Comparison of ENCODE assay signal across 8 cellular contexts in the genomic region with DNA sequence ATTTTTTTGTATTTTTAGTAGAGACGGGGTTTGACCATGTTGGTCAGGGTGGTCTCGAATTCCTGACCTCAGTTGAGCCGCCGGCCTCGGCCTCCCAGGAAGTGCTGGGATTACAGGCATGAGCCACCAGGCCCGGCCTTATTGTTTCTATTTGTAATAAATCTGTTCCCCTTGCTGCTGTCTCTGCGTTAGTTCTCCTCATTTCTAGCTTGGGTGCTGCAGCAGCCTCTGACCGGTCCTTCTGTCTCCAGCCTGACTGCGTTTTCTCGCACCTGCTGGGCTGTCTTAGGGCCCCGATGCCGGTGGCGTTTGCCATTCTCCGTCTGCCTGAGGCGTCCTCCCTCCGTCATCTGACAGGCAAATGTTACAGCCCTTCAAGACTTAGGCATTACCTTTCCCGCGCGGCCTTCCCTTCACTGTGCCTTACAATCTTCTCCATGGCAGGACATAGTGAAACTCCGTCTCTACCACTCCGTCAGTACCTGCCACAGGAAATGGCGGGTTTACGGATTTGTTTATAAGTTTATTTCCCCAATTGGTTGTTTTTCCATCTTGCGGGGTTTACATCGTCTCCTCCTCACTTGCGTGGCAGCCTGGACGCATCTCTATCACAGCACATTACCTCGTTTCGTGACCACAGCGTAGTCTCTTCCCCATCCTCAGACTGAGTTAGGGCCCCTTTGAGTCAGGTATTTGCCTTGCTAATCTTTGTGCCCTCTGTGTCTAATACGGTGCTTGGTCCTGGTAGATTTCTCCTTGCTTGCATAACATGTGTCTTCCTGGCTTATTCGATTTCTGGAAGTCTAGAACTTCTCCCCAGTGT. TPM values are rescaled to one million over a fixed set of nuclear protein-coding genes. Genes with fewer than 3 reads are reported as not detected.
DNase-seq lines count a peak whose midpoint lies in the region; ATAC-seq and TF ChIP-seq lines count a peak whose summit lies in the region.

No MANE protein-coding gene starts in this region.

- peaks cover 55% of the 10 kb centered on the region for H3K4me1 Mint-ChIP-seq in activated T-cell treated with anti-CD3 and anti-CD28 coated beads, Interleukin-2, amount 50 U/mL, for 72 hours (ENCODE audit: low read depth)
- H3K4me1 Mint-ChIP-seq in activated T-helper 2 cell treated with anti-CD3 and anti-CD28 coated beads, Interferon-gamma antibody, Interleukin-2, Interleukin-4, amounts not matched to agents 10 μg/mL and 5 μg/mL and 100 μg/mL, durations not matched to agents 14 hours and 24 hours and 36 hours (ENCODE audit: low read depth), result peaks cover 47% of the 10 kb centered on the region
- peaks cover 50% of the 10 kb centered on the region for H3K4me1 Mint-ChIP-seq in stimulated activated memory B cell treated with anti-CD40 and anti-IgM and Interleukin-4, amounts not matched to agents 10 μg/mL and 1 μg/mL and 100 μg/mL, for 72 hours

- H3K27me3 ChIP-seq in brain microvascular endothelial cell (replicated peaks), result peaks cover 11% of the 10 kb centered on the region

- no peaks in the 10 kb centered on the region for H3K9me3 Mint-ChIP-seq in activated T-cell treated with anti-CD3 and anti-CD28 coated beads, Interleukin-2, amount 50 U/mL, for 72 hours
- H3K9me3 Mint-ChIP-seq in activated T-helper 2 cell treated with anti-CD3 and anti-CD28 coated beads, Interferon-gamma antibody, Interleukin-2, Interleukin-4, amounts not matched to agents 10 μg/mL and 5 μg/mL and 100 μg/mL, durations not matched to agents 14 hours and 24 hours and 36 hours, result no peaks in the 10 kb centered on the region
- H3K9me3 Mint-ChIP-seq in stimulated activated memory B cell treated with anti-CD40 and anti-IgM and Interleukin-4, amounts not matched to agents 10 μg/mL and 1 μg/mL and 100 μg/mL, for 72 hours, result no peaks in the 10 kb centered on the region

- no peak overlapping the region for H3K4me3 ChIP-seq in brain microvascular endothelial cell (ENCODE audit: low read depth, low read length)

- DNase-seq in activated T-cell treated with anti-CD3 and anti-CD28 coated beads, Interleukin-2, amount 50 U/mL, for 72 hours, result no peak
- DNase-seq in activated T-cell treated with anti-CD3 and anti-CD28 coated beads, Interleukin-2, amount 50 U/mL, for 1 hour, result no peak
- DNase-seq in activated T-helper 2 cell treated with anti-CD3 and anti-CD28 coated beads, Interferon-gamma antibody, Interleukin-2, Interleukin-4, amounts not matched to agents 10 μg/mL and 5 μg/mL and 100 μg/mL, durations not matched to agents 14 hours and 24 hours and 36 hours (ENCODE audit: low spot score), result no peak
- DNase-seq in NCI-H69 (lab: John Stamatoyannopoulos, UW) (no peak), brain microvascular endothelial cell (no peak)

- peak overlapping the region; percentile 86 for H3K27ac Mint-ChIP-seq in activated T-cell treated with anti-CD3 and anti-CD28 coated beads, Interleukin-2, amount 50 U/mL, for 72 hours
- peak overlapping the region; percentile 78 for H3K27ac Mint-ChIP-seq in activated T-helper 2 cell treated with anti-CD3 and anti-CD28 coated beads, Interferon-gamma antibody, Interleukin-2, Interleukin-4, amounts not matched to agents 10 μg/mL and 5 μg/mL and 100 μg/mL, durations not matched to agents 14 hours and 24 hours and 36 hours
- H3K27ac Mint-ChIP-seq in stimulated activated memory B cell treated with anti-CD40 and anti-IgM and Interleukin-4, amounts not matched to agents 10 μg/mL and 1 μg/mL and 100 μg/mL, for 72 hours, result peak overlapping the region; percentile 6

- no peaks in the 10 kb centered on the region for H3K27me3 Mint-ChIP-seq in activated T-cell treated with anti-CD3 and anti-CD28 coated beads, Interleukin-2, amount 50 U/mL, for 72 hours (ENCODE audit: low read depth)
- H3K27me3 Mint-ChIP-seq in activated T-helper 2 cell treated with anti-CD3 and anti-CD28 coated beads, Interferon-gamma antibody, Interleukin-2, Interleukin-4, amounts not matched to agents 10 μg/mL and 5 μg/mL and 100 μg/mL, durations not matched to agents 14 hours and 24 hours and 36 hours (ENCODE audit: low read depth), result no peaks in the 10 kb centered on the region
- peaks cover 13% of the 10 kb centered on the region for H3K27me3 Mint-ChIP-seq in stimulated activated memory B cell treated with anti-CD40 and anti-IgM and Interleukin-4, amounts not matched to agents 10 μg/mL and 1 μg/mL and 100 μg/mL, for 72 hours

- no peak overlapping the region for H3K27ac ChIP-seq in brain microvascular endothelial cell

- H3K36me3 Mint-ChIP-seq in activated T-cell treated with anti-CD3 and anti-CD28 coated beads, Interleukin-2, amount 50 U/mL, for 72 hours (ENCODE audit: insufficient read depth in 2 of 2), result peaks cover 3 to 10% of the 10 kb centered on the region in 2 donors
- H3K36me3 Mint-ChIP-seq in activated T-helper 2 cell treated with anti-CD3 and anti-CD28 coated beads, Interferon-gamma antibody, Interleukin-2, Interleukin-4, amounts not matched to agents 10 μg/mL and 5 μg/mL and 100 μg/mL, durations not matched to agents 14 hours and 24 hours and 36 hours (ENCODE audit: low read depth), result peaks cover 1% of the 10 kb centered on the region
- peaks cover 4% of the 10 kb centered on the region for H3K36me3 Mint-ChIP-seq in stimulated activated memory B cell treated with anti-CD40 and anti-IgM and Interleukin-4, amounts not matched to agents 10 μg/mL and 1 μg/mL and 100 μg/mL, for 72 hours

- ATAC-seq in activated T-cell treated with anti-CD3 and anti-CD28 coated beads, Interleukin-2, amount 50 U/mL, for 72 hours (replicated peaks in 1 of 2), result peak; percentile 2 to 3
- ATAC-seq in HG02885 (IDR thresholded peaks at IDR 0.05; ENCODE audit: poor library complexity, unreplicated experiment) (peak; percentile 8), GM19452 (IDR thresholded peaks at IDR 0.05; ENCODE audit: unreplicated experiment) (no peak)
- ATAC-seq in stimulated activated memory B cell treated with anti-CD40 and anti-IgM and Interleukin-4, amounts not matched to agents 10 μg/mL and 1 μg/mL and 100 μg/mL, for 72 hours, result peak; percentile 67

- no peaks in the 10 kb centered on the region for H3K36me3 ChIP-seq in brain microvascular endothelial cell (replicated peaks)

- in situ Hi-C loops in brain microvascular endothelial cell (cut with HindIII; ENCODE audit: low pct_ligation_motif_present, low sequenced_read_pairs), result no loop called here

- TF ChIP-seq CTCF in brain microvascular endothelial cell (IDR thresholded peaks at IDR 0.05; ENCODE audit: low read depth, low read length, missing control alignments), result no peak

- H3K4me3 Mint-ChIP-seq in activated T-cell treated with anti-CD3 and anti-CD28 coated beads, Interleukin-2, amount 50 U/mL, for 72 hours, result peak overlapping the region; percentile 97 to 98
- peak overlapping the region; percentile 54 for H3K4me3 Mint-ChIP-seq in activated T-helper 2 cell treated with anti-CD3 and anti-CD28 coated beads, Interferon-gamma antibody, Interleukin-2, Interleukin-4, amounts not matched to agents 10 μg/mL and 5 μg/mL and 100 μg/mL, durations not matched to agents 14 hours and 24 hours and 36 hours (ENCODE audit: low read depth)
- H3K4me3 Mint-ChIP-seq in stimulated activated memory B cell treated with anti-CD40 and anti-IgM and Interleukin-4, amounts not matched to agents 10 μg/mL and 1 μg/mL and 100 μg/mL, for 72 hours, result no peak overlapping the region

- intact Hi-C loops in activated T-helper 2 cell treated with anti-CD3 and anti-CD28 coated beads, Interferon-gamma antibody, Interleukin-2, Interleukin-4, amounts not matched to agents 10 μg/mL and 5 μg/mL and 100 μg/mL, durations not matched to agents 14 hours and 24 hours and 36 hours (cut with micrococcal nuclease), result loop anchor here (1.0 kb wide), 2 partner anchors 33 to 307 kb away; no protein-coding TSS in a partner anchor

RNA-seq across cellular contexts. Expression of a gene that starts 2.3 kb away (rescaled TPM):
- 10 to 100 TPM; 10.2 to 13.1 TPM for total RNA-seq in activated T-cell treated with anti-CD3 and anti-CD28 coated beads, Interleukin-2, amount 50 U/mL, for 72 hours
- total RNA-seq in activated T-helper 2 cell treated with anti-CD3 and anti-CD28 coated beads, Interferon-gamma antibody, Interleukin-2, Interleukin-4, amounts not matched to agents 10 μg/mL and 5 μg/mL and 100 μg/mL, durations not matched to agents 14 hours and 24 hours and 36 hours, result 6.1 and 7.0 TPM in 2 replicates

Comparison
In these comparisons a context has a peak if more than half of its experiments do, and no peak if none do; other contexts are left out.
1. H3K27ac Mint-ChIP-seq: peak in every context shown above with its lines; median percentile 86 in activated T-cell treated with anti-CD3 and anti-CD28 coated beads, Interleukin-2, amount 50 U/mL, for 72 hours; 78 in activated T-helper 2 cell treated with anti-CD3 and anti-CD28 coated beads, Interferon-gamma antibody, Interleukin-2, Interleukin-4, amounts not matched to agents 10 μg/mL and 5 μg/mL and 100 μg/mL, durations not matched to agents 14 hours and 24 hours and 36 hours; 6 in stimulated activated memory B cell treated with anti-CD40 and anti-IgM and Interleukin-4, amounts not matched to agents 10 μg/mL and 1 μg/mL and 100 μg/mL, for 72 hours.